In the genomic region with DNA sequence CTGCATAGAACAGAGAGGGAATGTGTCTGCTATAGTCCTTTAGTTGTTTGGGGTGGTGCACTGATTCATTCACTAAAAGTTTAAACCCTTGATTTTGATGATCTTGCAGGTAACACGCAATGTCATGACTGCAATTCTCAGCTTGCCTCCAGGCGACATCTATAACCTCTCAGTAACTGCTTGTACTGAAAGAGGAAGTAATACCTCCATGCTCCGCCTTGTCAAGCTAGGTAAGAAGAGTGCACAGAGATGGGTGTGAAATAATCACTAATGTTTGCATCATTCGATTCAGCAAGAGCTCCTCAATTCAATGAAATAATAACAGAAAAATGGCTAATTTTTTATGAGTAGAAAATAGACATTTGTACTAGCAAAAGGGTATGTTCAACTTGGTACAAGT, we compare ENCODE assay signal across 11 cellular contexts.
DNase-seq lines count a peak whose midpoint lies in the region; ATAC-seq and TF ChIP-seq lines count a peak whose summit lies in the region.
"Had no signal": no experiment of that assay in that cellular context is flagged by ENCODE, and none has a peak within 500 bp of the region (broad histone marks: within the 10 kb centered on the region; RNA-seq: fewer than 3 reads in every experiment).

No MANE protein-coding gene starts in this region.

- WGBS in suprapubic skin, result 70% methylated on average over 4 of the region's 4 CpGs
- 60% methylated on average over 4 of the region's 4 CpGs for WGBS in SK-N-SH (ENCODE audit: low lambda C conversion rate)

- TF ChIP-seq RAD21 in SK-N-SH (IDR thresholded peaks at IDR 0.05; ENCODE audit: low read length), result no peak

- DNase-seq in GM13976 (ENCODE audit: low spot score), result peak; percentile 47
- peak; percentile 35 for DNase-seq in SK-MEL-5 (ENCODE audit: low read depth, low spot score)
- DNase-seq in COLO829 (ENCODE audit: low spot score), result no peak
- DNase-seq in suprapubic skin (ENCODE audit: low spot score in 2 of 2), result no peak
- DNase-seq in H7, result no peak
- DNase-seq in SK-N-SH, result no peak
- DNase-seq: amygdala had no signal

- H3K4me1 ChIP-seq in suprapubic skin, result no peaks in the 10 kb centered on the region
- no peaks in the 10 kb centered on the region for H3K4me1 ChIP-seq in SK-N-SH (ENCODE audit: control insufficient read depth in 1 of 2, insufficient read depth in 2 of 2, low read depth in 1 of 2, low read length in 1 of 2)
- H3K4me1 ChIP-seq: parathyroid adenoma had no signal

- H3F3A ChIP-seq in SK-N-SH (replicated peaks; ENCODE audit: insufficient read depth), result peaks cover 5% of the 10 kb centered on the region

- H3K27ac ChIP-seq in suprapubic skin, result no peak overlapping the region
- H3K27ac ChIP-seq in SK-N-SH (ENCODE audit: low read depth in 2 of 2, low read length in 1 of 2), result no peak overlapping the region
- H3K27ac ChIP-seq: KMS-11, parathyroid adenoma had no signal

- no peaks in the 10 kb centered on the region for H3K36me3 ChIP-seq in suprapubic skin
- H3K36me3 ChIP-seq in H7 (replicated peaks; ENCODE audit: control insufficient read depth, insufficient read depth, low read length), result no peaks in the 10 kb centered on the region
- H3K36me3 ChIP-seq in SK-N-SH (replicated peaks in 1 of 2; ENCODE audit: control insufficient read depth in 1 of 2, insufficient read depth in 2 of 2, low read length in 1 of 2), result no peaks in the 10 kb centered on the region

- no peaks in the 10 kb centered on the region for H3K9me2 ChIP-seq in SK-N-SH

- POLR2A ChIA-PET in SK-N-SH (lab: Yijun Ruan, JAX), result no interaction called here

- no peak for TF ChIP-seq CTCF in GM13976 (IDR thresholded peaks at IDR 0.05; ENCODE audit: borderline replicate concordance, control extremely low read depth, extremely low read depth, insufficient read depth, missing control alignments)
- no peak for TF ChIP-seq CTCF in suprapubic skin (IDR thresholded peaks at IDR 0.05)
- TF ChIP-seq CTCF in SK-N-SH (IDR thresholded peaks at IDR 0.05), result no peak

- no peak for TF ChIP-seq EP300 in suprapubic skin (IDR thresholded peaks at IDR 0.05)
- no peak for TF ChIP-seq EP300 in SK-N-SH (IDR thresholded peaks at IDR 0.05; ENCODE audit: borderline replicate concordance in 1 of 2, low read depth in 1 of 2, low read length in 1 of 2)

- CTCF ChIA-PET in SK-N-SH (lab: Yijun Ruan, JAX), result interaction anchor here (0.6 to 3.8 kb wide), 5 partner anchors 249 to 305 kb away, joined by 3 to 32 read pairs (median 6); partner anchors contain the start of gene RERG

- in situ Hi-C loops in GM13976 (cut with MboI; ENCODE audit: low sequenced_read_pairs, unreplicated experiment), result no loop called here
- in situ Hi-C loops in SK-MEL-5 (cut with HindIII; ENCODE audit: low pct_unique_long_range_greater_than_20kb, low sequenced_read_pairs), result no loop called here

- no peaks in the 10 kb centered on the region for H4K20me1 ChIP-seq in SK-N-SH (ENCODE audit: insufficient read depth)

- no peak for TF ChIP-seq POLR2A in suprapubic skin (IDR thresholded peaks at IDR 0.05)

- H3K27me3 ChIP-seq in suprapubic skin, result no peaks in the 10 kb centered on the region
- no peaks in the 10 kb centered on the region for H3K27me3 ChIP-seq in H7 (ENCODE audit: control insufficient read depth, insufficient read depth, low read length)
- H3K27me3 ChIP-seq in SK-N-SH (ENCODE audit: insufficient read depth), result no peaks in the 10 kb centered on the region

- H3K9me3 ChIP-seq in suprapubic skin, result no peaks in the 10 kb centered on the region
- H3K9me3 ChIP-seq in SK-N-SH, result 0 out of 2 replicates have a peak, but pooled peaks cover 5% of the 10 kb centered on the region

- ATAC-seq in GM21381 (IDR thresholded peaks at IDR 0.05; ENCODE audit: unreplicated experiment) (peak; percentile 100), HG03159 (IDR thresholded peaks at IDR 0.05; ENCODE audit: unreplicated experiment) (peak; percentile 100)

- H3K9ac ChIP-seq in SK-N-SH, result no peak overlapping the region
- H3K9ac ChIP-seq: KMS-11, parathyroid adenoma had no signal

- no peak overlapping the region for H2AFZ ChIP-seq in SK-N-SH (ENCODE audit: low read depth)
- H2AFZ ChIP-seq: parathyroid adenoma had no signal

- no peaks in the 10 kb centered on the region for H3K79me2 ChIP-seq in SK-N-SH (ENCODE audit: insufficient read depth)
- H3K79me2 ChIP-seq: parathyroid adenoma had no signal

- no peak overlapping the region for H3K4me2 ChIP-seq in SK-N-SH
- H3K4me2 ChIP-seq: KMS-11 had no signal

- H3K4me3 ChIP-seq in suprapubic skin (no peak overlapping the region), H7 (ENCODE audit: insufficient read depth, low read depth, low read length) (no peak overlapping the region), SK-N-SH (ENCODE audit: low read depth in 2 of 2, low read length in 1 of 2) (no peak overlapping the region)

TF ChIP-seq in SK-N-SH, 30 proteins besides CTCF, POLR2A, EP300 and RAD21:
- TF ChIP-seq GATA2 (CRISPR knock-in tag; IDR thresholded peaks at IDR 0.05) (no peak), GABPA (IDR thresholded peaks at IDR 0.05; ENCODE audit: low read depth) (no peak), USF2 (IDR thresholded peaks at IDR 0.05; ENCODE audit: borderline replicate concordance, low read depth, low read length) (no peak), FOSL2 (IDR thresholded peaks at IDR 0.05; ENCODE audit: borderline replicate concordance, low read depth) (no peak), RXRA (IDR thresholded peaks at IDR 0.05; ENCODE audit: borderline replicate concordance, low read depth) (no peak), RCOR1 (IDR thresholded peaks at IDR 0.05; ENCODE audit: low read length) (no peak), MEF2A (IDR thresholded peaks at IDR 0.05; ENCODE audit: borderline replicate concordance, low read depth) (no peak), MXI1 (IDR thresholded peaks at IDR 0.05; ENCODE audit: low read depth, low read length) (no peak), NFIC (IDR thresholded peaks at IDR 0.05; ENCODE audit: borderline replicate concordance) (no peak), SMC3 (IDR thresholded peaks at IDR 0.05; ENCODE audit: low read depth, low read length) (no peak)
- TF ChIP-seq, protein P1, sequence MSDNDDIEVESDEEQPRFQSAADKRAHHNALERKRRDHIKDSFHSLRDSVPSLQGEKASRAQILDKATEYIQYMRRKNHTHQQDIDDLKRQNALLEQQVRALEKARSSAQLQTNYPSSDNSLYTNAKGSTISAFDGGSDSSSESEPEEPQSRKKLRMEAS (IDR thresholded peaks at IDR 0.05; ENCODE audit: low read depth), result no peak
- TF ChIP-seq, protein P2, sequence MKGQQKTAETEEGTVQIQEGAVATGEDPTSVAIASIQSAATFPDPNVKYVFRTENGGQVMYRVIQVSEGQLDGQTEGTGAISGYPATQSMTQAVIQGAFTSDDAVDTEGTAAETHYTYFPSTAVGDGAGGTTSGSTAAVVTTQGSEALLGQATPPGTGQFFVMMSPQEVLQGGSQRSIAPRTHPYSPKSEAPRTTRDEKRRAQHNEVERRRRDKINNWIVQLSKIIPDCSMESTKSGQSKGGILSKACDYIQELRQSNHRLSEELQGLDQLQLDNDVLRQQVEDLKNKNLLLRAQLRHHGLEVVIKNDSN (IDR thresholded peaks at IDR 0.05; ENCODE audit: borderline replicate concordance, low read depth), result no peak

Comparison
In these comparisons a context has a peak if more than half of its experiments do, and no peak if none do; other contexts are left out.
1. DNase-seq: peak in GM13976 (single experiment) and SK-MEL-5 (single experiment); none in COLO829 (single experiment), suprapubic skin (0 of 2), H7 (single experiment) and SK-N-SH (single experiment).